Comparison of ENCODE assay signal across 9 cellular contexts in the genomic region with DNA sequence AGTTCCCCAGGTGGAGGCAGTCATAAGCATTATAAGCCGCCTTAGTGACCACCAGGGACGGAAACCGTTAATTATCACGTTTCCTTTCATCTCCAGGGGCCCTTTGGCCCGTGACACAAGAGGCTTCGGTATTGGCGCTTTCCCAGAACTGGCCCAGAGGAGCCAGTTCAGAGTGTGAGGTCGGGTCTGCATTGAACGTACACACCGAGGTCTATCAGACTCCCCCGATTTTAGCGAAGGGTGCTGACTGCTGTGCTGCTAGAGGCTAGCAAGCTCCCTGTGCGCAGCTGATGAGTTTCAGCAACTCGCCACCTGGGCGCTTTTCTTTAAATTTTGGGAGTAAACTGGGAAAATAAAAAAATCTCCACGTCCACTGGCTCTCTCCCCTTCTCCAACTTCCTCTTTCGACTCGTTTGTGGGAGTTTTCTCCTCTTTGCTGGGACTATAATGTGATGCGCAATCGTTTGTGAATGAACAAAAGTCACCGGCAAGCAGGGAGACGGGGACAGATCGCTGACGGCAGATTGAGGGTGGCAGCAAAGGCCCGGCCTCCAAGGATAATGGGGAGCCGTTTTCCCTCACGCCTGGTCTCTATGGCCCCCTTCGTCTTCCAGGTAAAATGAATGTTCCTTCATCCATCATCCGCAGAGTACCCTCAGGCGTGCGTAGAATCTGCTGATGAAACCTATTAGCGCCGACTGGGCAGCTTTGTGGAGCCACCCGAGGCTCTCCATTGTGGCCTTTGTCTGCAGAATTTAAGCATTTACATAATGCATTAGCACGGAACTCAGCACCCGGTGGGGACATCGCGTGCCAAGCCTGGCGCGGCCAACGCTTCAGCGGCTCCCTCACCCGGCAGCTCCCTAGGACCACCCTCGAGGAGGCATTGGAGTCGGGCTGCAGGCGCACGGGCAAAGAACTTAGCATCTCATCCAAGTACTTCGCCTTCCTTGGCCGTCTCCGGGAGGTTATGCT. TPM values are rescaled to one million over a fixed set of nuclear protein-coding genes. Genes with fewer than 3 reads are reported as not detected.
DNase-seq lines count a peak whose midpoint lies in the region; ATAC-seq and TF ChIP-seq lines count a peak whose summit lies in the region.
"Had no signal": no experiment of that assay in that cellular context is flagged by ENCODE, and none has a peak within 500 bp of the region (broad histone marks: within the 10 kb centered on the region; RNA-seq: fewer than 3 reads in every experiment).

No MANE protein-coding gene starts in this region.

- intact Hi-C loops in esophagus muscularis mucosa (cut with DNase I): no loop called here

- peak; percentile 12 for DNase-seq in stimulated activated CD4-positive, alpha-beta T cell treated with anti-CD3 and anti-CD28 coated beads, Interleukin-15, amount 100 ng/mL, for 24 hours
- no peak for DNase-seq in stimulated activated CD4-positive, alpha-beta T cell treated with anti-CD3 and anti-CD28 coated beads, Interleukin-2, amount 100 ng/mL, for 48 hours
- no peak for DNase-seq in esophagus muscularis mucosa (ENCODE audit: extremely low spot score)
- peak; percentile 25 for DNase-seq in neural crest cell (ENCODE audit: low read depth, low spot score)
- DNase-seq in NCI-H510A treated with DMSO at 0.1 percent for 48 hours (lab: John Stamatoyannopoulos, UW): no peak
- DNase-seq in NCI-H510A (lab: John Stamatoyannopoulos, UW): no peak
- DNase-seq: DMS79 treated with DMSO at 0.1 percent for 48 hours had no signal

- H3K4me1 Mint-ChIP-seq in neural crest cell: peaks cover 25% of the 10 kb centered on the region

- TF ChIP-seq EP300 in esophagus muscularis mucosa (IDR thresholded peaks at IDR 0.05): no peak

- no peak for ATAC-seq in GM19035 (IDR thresholded peaks at IDR 0.05; ENCODE audit: unreplicated experiment)
- ATAC-seq in HG02642 (IDR thresholded peaks at IDR 0.05; ENCODE audit: poor library complexity, unreplicated experiment): no peak

- peak overlapping the region; percentile 76 for H3K4me3 Mint-ChIP-seq in neural crest cell

- H3K9me3 Mint-ChIP-seq in neural crest cell: no peaks in the 10 kb centered on the region

- TF ChIP-seq POLR2A in esophagus muscularis mucosa (IDR thresholded peaks at IDR 0.05; ENCODE audit: low read depth): no peak

- H3K36me3 ChIP-seq in esophagus muscularis mucosa: no peaks in the 10 kb centered on the region

- H3K27ac Mint-ChIP-seq in neural crest cell (ENCODE audit: unreplicated experiment): no peak overlapping the region

- WGBS in esophagus muscularis mucosa: 15% methylated on average over 46 of the region's 50 CpGs

- TF ChIP-seq CTCF in esophagus muscularis mucosa (IDR thresholded peaks at IDR 0.05) (no peak), neural crest cell (conservative IDR thresholded peaks at IDR 0.05) (no peak)

- H3K4me3 ChIP-seq in esophagus muscularis mucosa: peak overlapping the region; percentile 55 to 63 (median 58)

- H3K27ac ChIP-seq in esophagus muscularis mucosa (replicated peaks in 1 of 4): no peak overlapping the region

- peaks cover 94% of the 10 kb centered on the region for H3K27me3 Mint-ChIP-seq in neural crest cell (ENCODE audit: low read depth)

- peaks cover 17 to 40% (median 39%) of the 10 kb centered on the region in 4 donors for H3K4me1 ChIP-seq in esophagus muscularis mucosa

- H3K9me3 ChIP-seq in esophagus muscularis mucosa: no peaks in the 10 kb centered on the region

- H3K36me3 Mint-ChIP-seq in neural crest cell (ENCODE audit: low read depth): no peaks in the 10 kb centered on the region

- H3K27me3 ChIP-seq in esophagus muscularis mucosa: peaks cover 0 to 39% (median 21%) of the 10 kb centered on the region in 4 donors

RNA-seq across cellular contexts. Expression of gene LRAT, which starts 1.6 kb away (rescaled TPM):
- total RNA-seq in esophagus muscularis mucosa (under 1 TPM; 0.19 to 0.83 (median 0.39) TPM), neural crest cell (0.09 and 0.20 TPM in 2 replicates)

RNA-seq across cellular contexts. Expression of gene RBM46, which starts 38.9 kb away (rescaled TPM):
- total RNA-seq in esophagus muscularis mucosa (under 1 TPM in 1 of 4 donors, not detected in 3; 0.13 TPM), neural crest cell (not detected in 2 replicates)

Comparison
In these comparisons a context has a peak if more than half of its experiments do, and no peak if none do; other contexts are left out.
1. DNase-seq: peak in stimulated activated CD4-positive, alpha-beta T cell treated with anti-CD3 and anti-CD28 coated beads, Interleukin-15, amount 100 ng/mL, for 24 hours (single experiment) and neural crest cell (single experiment); none in stimulated activated CD4-positive, alpha-beta T cell treated with anti-CD3 and anti-CD28 coated beads, Interleukin-2, amount 100 ng/mL, for 48 hours (0 of 2), esophagus muscularis mucosa (single experiment), NCI-H510A treated with DMSO at 0.1 percent for 48 hours (single experiment) and NCI-H510A (single experiment).